8 cellular contexts compared by ENCODE assay signal in the genomic region with DNA sequence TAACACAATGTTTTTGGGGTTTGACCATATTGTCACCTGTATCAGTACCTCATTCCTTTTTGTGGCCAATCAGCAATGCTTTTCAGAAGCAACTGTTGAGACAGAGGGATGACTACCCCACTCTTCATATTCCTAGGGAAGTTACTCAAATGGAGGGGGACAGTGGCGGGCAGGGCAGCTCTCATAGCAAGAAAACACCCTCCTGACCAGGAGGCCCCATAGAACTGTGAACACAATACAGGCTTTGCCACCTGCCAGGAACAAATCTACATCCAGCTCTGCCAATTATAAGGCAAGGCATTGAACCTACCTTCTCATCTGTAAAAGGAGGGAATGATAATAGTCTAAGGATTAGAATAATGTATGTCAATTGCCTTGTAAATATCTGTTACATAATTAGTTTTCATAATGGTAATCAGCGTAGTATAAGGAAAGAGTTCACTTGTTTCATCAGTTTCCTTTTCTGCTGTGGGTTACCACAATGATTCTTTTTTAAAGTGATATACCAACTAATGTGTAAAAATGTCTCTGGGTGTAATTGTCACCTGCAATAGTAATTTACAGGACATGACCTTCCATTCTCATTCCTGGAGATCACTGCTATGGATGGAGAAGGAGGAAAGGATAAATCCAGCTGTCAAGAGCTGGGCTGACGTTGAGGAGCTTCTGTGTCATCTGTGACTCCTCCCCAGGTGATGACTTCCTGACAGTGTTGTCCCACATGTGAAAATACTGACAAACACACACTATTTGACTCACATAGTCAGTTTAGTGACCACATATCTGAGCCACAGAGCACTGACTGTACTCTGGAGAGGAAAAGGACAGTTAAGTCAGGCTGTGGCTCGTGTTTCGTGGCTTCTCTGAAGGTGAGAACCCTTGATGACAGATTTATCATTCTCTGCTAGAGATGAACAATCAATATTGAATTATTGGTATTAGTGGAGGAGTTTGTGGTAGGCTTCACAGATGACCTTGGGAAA. TPM values are rescaled to one million over a fixed set of nuclear protein-coding genes. Genes with fewer than 3 reads are reported as not detected.
DNase-seq lines count a peak whose midpoint lies in the region; ATAC-seq and TF ChIP-seq lines count a peak whose summit lies in the region.
"Had no signal": no experiment of that assay in that cellular context is flagged by ENCODE, and none has a peak within 500 bp of the region (broad histone marks: within the 10 kb centered on the region; RNA-seq: fewer than 3 reads in every experiment).

No MANE protein-coding gene starts in this region.

- peaks cover 41% of the 10 kb centered on the region for H3K4me1 Mint-ChIP-seq in activated CD8-positive, alpha-beta T cell treated with anti-CD3 and anti-CD28 coated beads, Interleukin-2, amount 10 ng/mL, durations not matched to agents 7 days and 5 days (ENCODE audit: low read depth)
- H3K4me1 Mint-ChIP-seq in neural progenitor cell: peaks cover 51% of the 10 kb centered on the region

- no peak overlapping the region for H2AFZ ChIP-seq in neural progenitor cell (replicated peaks)

- no peaks in the 10 kb centered on the region for H4K20me1 ChIP-seq in neural progenitor cell (ENCODE audit: low read depth)

- TF ChIP-seq CTCF in neural progenitor cell (IDR thresholded peaks at IDR 0.05): no peak

- peak; percentile 90 for ATAC-seq in GM19395 (IDR thresholded peaks at IDR 0.05; ENCODE audit: unreplicated experiment)
- ATAC-seq in HG03103 (IDR thresholded peaks at IDR 0.05; ENCODE audit: low read depth, unreplicated experiment): peak; percentile 77
- peak; percentile 98 for ATAC-seq in activated CD8-positive, alpha-beta T cell treated with anti-CD3 and anti-CD28 coated beads, Interleukin-2, amount 10 ng/mL, durations not matched to agents 7 days and 5 days

- H3F3A ChIP-seq in neural progenitor cell (ENCODE audit: low read depth): peaks cover 39% of the 10 kb centered on the region

- no peaks in the 10 kb centered on the region for H3K36me3 ChIP-seq in neural progenitor cell

- H3K27ac Mint-ChIP-seq in activated CD8-positive, alpha-beta T cell treated with anti-CD3 and anti-CD28 coated beads, Interleukin-2, amount 10 ng/mL, durations not matched to agents 7 days and 5 days: peak overlapping the region; percentile 94
- H3K27ac Mint-ChIP-seq in neural progenitor cell: peak overlapping the region; percentile 92

- H3K9me3 Mint-ChIP-seq in activated CD8-positive, alpha-beta T cell treated with anti-CD3 and anti-CD28 coated beads, Interleukin-2, amount 10 ng/mL, durations not matched to agents 7 days and 5 days (ENCODE audit: insufficient read depth): no peaks in the 10 kb centered on the region
- H3K9me3 Mint-ChIP-seq in neural progenitor cell: no peaks in the 10 kb centered on the region

- no peaks in the 10 kb centered on the region for H3K27me3 ChIP-seq in neural progenitor cell

- H3K4me3 ChIP-seq in neural progenitor cell: no peak overlapping the region

- H3K4me1 ChIP-seq in neural progenitor cell: peaks cover 47% of the 10 kb centered on the region

- H3K9ac ChIP-seq in neural progenitor cell: no peak overlapping the region

- no peaks in the 10 kb centered on the region for H3K9me3 ChIP-seq in neural progenitor cell (ENCODE audit: low read depth)

- peak overlapping the region; percentile 43 for H3K4me2 ChIP-seq in neural progenitor cell

- peaks cover 2% of the 10 kb centered on the region for H3K36me3 Mint-ChIP-seq in activated CD8-positive, alpha-beta T cell treated with anti-CD3 and anti-CD28 coated beads, Interleukin-2, amount 10 ng/mL, durations not matched to agents 7 days and 5 days (ENCODE audit: low read depth)
- H3K36me3 Mint-ChIP-seq in neural progenitor cell: no peaks in the 10 kb centered on the region

- H3K4me3 Mint-ChIP-seq in activated CD8-positive, alpha-beta T cell treated with anti-CD3 and anti-CD28 coated beads, Interleukin-2, amount 10 ng/mL, durations not matched to agents 7 days and 5 days: peak overlapping the region; percentile 54
- H3K4me3 Mint-ChIP-seq in neural progenitor cell: no peak overlapping the region

- CTCF ChIA-PET in activated CD8-positive, alpha-beta T cell treated with anti-CD3 and anti-CD28 coated beads, Interleukin-2, amount 10 ng/mL, durations not matched to agents 7 days and 5 days (lab: Charles Lee): interaction anchor here (0.6 to 2.3 kb wide), 7 partner anchors 38 to 148 kb away, joined by 3 to 17 read pairs (median 3); no protein-coding TSS in a partner anchor

- peaks cover 3% of the 10 kb centered on the region for H3K27me3 Mint-ChIP-seq in activated CD8-positive, alpha-beta T cell treated with anti-CD3 and anti-CD28 coated beads, Interleukin-2, amount 10 ng/mL, durations not matched to agents 7 days and 5 days (ENCODE audit: low read depth)
- no peaks in the 10 kb centered on the region for H3K27me3 Mint-ChIP-seq in neural progenitor cell (ENCODE audit: insufficient read depth, low read depth)

- no peak overlapping the region for H3K27ac ChIP-seq in neural progenitor cell

- POLR2A ChIA-PET in activated CD8-positive, alpha-beta T cell treated with anti-CD3 and anti-CD28 coated beads, Interleukin-2, amount 10 ng/mL, durations not matched to agents 7 days and 5 days (lab: Charles Lee): interaction anchor here (0.6 to 2.2 kb wide), 3 partner anchors 43 to 74 kb away, joined by 3 to 21 read pairs (median 3); a partner anchor contains a TSS

- peak; percentile 83 for DNase-seq in activated CD8-positive, alpha-beta T cell treated with anti-CD3 and anti-CD28 coated beads, Interleukin-2, amount 10 ng/mL, durations not matched to agents 7 days and 5 days
- DNase-seq in neural progenitor cell (ENCODE audit: low spot score) (no peak), anterior cingulate cortex (lab: John Stamatoyannopoulos, UW) (no peak), NCI-H510A (lab: John Stamatoyannopoulos, UW) (no peak), SHP77 (lab: John Stamatoyannopoulos, UW) (no peak)

- no peaks in the 10 kb centered on the region for H3K79me2 ChIP-seq in neural progenitor cell (ENCODE audit: low read depth)

RNA-seq across cellular contexts. Expression of a gene that starts 13.4 kb away (rescaled TPM):
- total RNA-seq in activated CD8-positive, alpha-beta T cell treated with anti-CD3 and anti-CD28 coated beads, Interleukin-2, amount 10 ng/mL, durations not matched to agents 7 days and 5 days: not detected
- 0.15 and 0.24 TPM in 2 replicates for total RNA-seq in neural progenitor cell (ENCODE audit: low replicate concordance)
- total RNA-seq: SK-MEL-5 had no signal

RNA-seq across cellular contexts. Expression of a gene that starts 55.8 kb away (rescaled TPM):
- total RNA-seq in activated CD8-positive, alpha-beta T cell treated with anti-CD3 and anti-CD28 coated beads, Interleukin-2, amount 10 ng/mL, durations not matched to agents 7 days and 5 days: 10 to 100 TPM; 52.7 to 57.1 TPM
- 24.4 and 28.4 TPM in 2 replicates for total RNA-seq in neural progenitor cell (ENCODE audit: low replicate concordance)
